In the genomic region with DNA sequence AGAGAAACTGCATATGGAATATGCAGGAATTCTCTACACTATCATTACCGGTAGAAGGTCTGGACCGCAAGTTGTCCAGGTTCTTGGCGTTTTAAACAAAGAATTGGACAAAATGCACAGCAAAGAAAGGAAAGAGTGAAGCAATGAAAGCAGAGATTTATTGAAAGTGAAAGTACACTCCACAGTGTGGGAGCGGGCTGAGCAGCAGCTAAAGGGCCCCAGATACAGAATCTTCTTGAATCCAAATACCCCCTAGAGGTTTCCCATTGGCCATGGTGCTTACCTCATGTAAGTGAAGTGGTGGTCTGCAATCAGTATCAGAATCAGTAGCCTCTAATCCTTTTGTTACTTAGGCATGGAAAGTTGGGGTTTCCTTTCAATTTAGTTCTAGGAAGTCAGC, we compare ENCODE assay signal across 27 cellular contexts.
"Had no signal": no experiment of that assay in that cellular context is flagged by ENCODE, and none has a peak within 500 bp of the region (broad histone marks: within the 10 kb centered on the region; RNA-seq: fewer than 3 reads in every experiment).

No MANE protein-coding gene starts in this region.

- FAIRE-seq: urothelium cell line had no signal

- H3K27ac ChIP-seq: stomach, suprapubic skin, testis, thoracic aorta, thyroid gland, tibial artery, tibial nerve, transverse colon, upper lobe of left lung, upper lobe of right lung, uterus, vagina had no signal

- H3K4me3 ChIP-seq: stomach, suprapubic skin, testis, thoracic aorta, thyroid gland, tibial artery, tibial nerve, transverse colon, upper lobe of left lung, upper lobe of right lung, uterus, vagina had no signal

- H3K36me3 ChIP-seq: stomach, suprapubic skin, thoracic aorta, thyroid gland, tibial artery, tibial nerve, transverse colon, upper lobe of left lung, upper lobe of right lung, uterus, vagina had no signal

- H3K27me3 ChIP-seq: suprapubic skin, testis, thyroid gland, tibial nerve, upper lobe of left lung, upper lobe of right lung, vagina had no signal

- DNase-seq: stimulated activated CD4-positive, alpha-beta T cell treated with anti-CD3 and anti-CD28 coated beads, Interleukin-2, amount 100 ng/mL, for 48 hours; stimulated activated CD4-positive, alpha-beta T cell treated with anti-CD3 and anti-CD28 coated beads, Interleukin-4, amount 100 ng/mL, for 1 hour; stimulated activated CD4-positive, alpha-beta T cell treated with anti-CD3 and anti-CD28 coated beads, Interleukin-4, amount 100 ng/mL, for 24 hours; stimulated activated CD4-positive, alpha-beta T cell treated with anti-CD3 and anti-CD28 coated beads, Interleukin-4, amount 100 ng/mL, for 4 hours; stimulated activated CD8-positive, alpha-beta memory T cell treated with anti-CD3 and anti-CD28 coated beads, Interleukin-4, amount 100 ng/mL, for 48 hours; stimulated activated naive B cell treated with anti-CD40 and anti-IgM and Interleukin-4, amounts not matched to agents 10 μg/mL and 1 μg/mL and 100 μg/mL, for 72 hours; stimulated activated naive CD4-positive, alpha-beta T cell; stimulated activated naive CD4-positive, alpha-beta T cell treated with Interleukin-2 at 50 U/mL for 16 hours; stimulated activated naive CD8-positive, alpha-beta T cell treated with anti-CD3 and anti-CD28 coated beads, Interleukin-15, amount 100 ng/mL, for 72 hours; stimulated activated naive CD8-positive, alpha-beta T cell treated with anti-CD3 and anti-CD28 coated beads, Interleukin-15, Interleukin-2, amounts not matched to agents 100 U/mL and 50 U/mL, for 24 hours; stomach; substantia nigra; testis; thyroid gland; tibial artery; transverse colon; trophoblast cell; upper lobe of left lung; upper lobe of right lung; uterus had no signal

- ATAC-seq: stimulated activated effector memory CD8-positive, alpha-beta T cell treated with anti-CD3 and anti-CD28 coated beads, Interleukin-12 subunit alpha, Interleukin-12 subunit beta, amount 100 ng/mL, for 72 hours; stimulated activated memory B cell treated with anti-CD40 and anti-IgM and Interleukin-4, amounts not matched to agents 10 μg/mL and 1 μg/mL and 100 μg/mL, for 72 hours; stimulated activated naive B cell treated with anti-CD40 and anti-IgM and Interleukin-4, amounts not matched to agents 10 μg/mL and 1 μg/mL and 100 μg/mL, for 72 hours; stimulated activated naive CD8-positive, alpha-beta T cell treated with anti-CD3 and anti-CD28 coated beads, Interleukin-15, amount 100 ng/mL, for 72 hours; stimulated activated naive CD8-positive, alpha-beta T cell treated with anti-CD3 and anti-CD28 coated beads, Interleukin-15, Interleukin-2, amounts not matched to agents 100 U/mL and 50 U/mL, for 24 hours; upper lobe of right lung had no signal

- H3K9me3 ChIP-seq: suprapubic skin, testis, thoracic aorta, thyroid gland, uterus, vagina had no signal

- H3K4me1 ChIP-seq: stomach, testis, thyroid gland, tibial artery, transverse colon, upper lobe of right lung, uterus, vagina had no signal
